Comparison of ENCODE assay signal across 7 cellular contexts in the genomic region with DNA sequence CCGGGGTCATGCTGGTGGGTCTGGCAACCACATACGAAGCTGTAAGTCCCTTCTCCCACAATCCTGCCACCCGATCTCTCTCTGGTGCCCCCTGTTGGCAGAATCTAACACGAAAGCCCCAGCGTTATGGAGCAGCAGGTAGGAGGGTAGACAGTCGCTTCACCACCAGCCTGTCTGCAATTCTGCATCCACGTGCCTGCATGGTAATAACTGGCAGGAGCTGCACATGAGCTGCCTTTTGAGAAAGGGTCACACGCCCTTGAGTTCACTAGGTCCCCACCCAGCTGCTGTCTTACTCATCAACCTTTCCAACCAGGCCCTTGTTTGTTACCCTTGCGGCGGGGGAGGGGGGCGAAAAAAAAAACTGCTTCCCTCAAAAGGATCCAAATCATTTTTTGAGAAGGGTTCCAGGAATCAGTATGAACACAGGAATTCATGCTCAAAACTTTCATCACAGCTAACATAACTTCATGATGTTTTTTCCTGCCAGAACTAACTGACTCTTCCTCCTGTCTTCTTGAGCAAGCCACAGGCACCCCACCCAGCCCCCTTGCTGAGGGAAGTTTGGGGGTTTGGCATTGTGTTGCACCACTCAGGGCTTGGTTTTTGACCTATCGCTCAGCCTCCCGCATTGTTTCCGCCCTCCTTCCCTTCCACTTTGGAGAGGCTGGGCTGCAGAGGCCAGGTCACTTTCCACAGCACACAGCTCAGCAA. TPM values are rescaled to one million over a fixed set of nuclear protein-coding genes. Genes with fewer than 3 reads are reported as not detected.
DNase-seq lines count a peak whose midpoint lies in the region; TF ChIP-seq lines count a peak whose summit lies in the region.

No MANE protein-coding gene starts in this region.

- intact Hi-C loops in activated CD4-positive, alpha-beta memory T cell treated with anti-CD3 and anti-CD28 coated beads for 36 hours (cut with micrococcal nuclease) = no loop called here

- TF ChIP-seq CTCF in GM13977 (IDR thresholded peaks at IDR 0.05; ENCODE audit: extremely low read depth, insufficient read depth, missing control alignments) (peak; percentile 67), LNCAP (IDR thresholded peaks at IDR 0.05) (peak; percentile 39; the same call in 1 of the 2 replicates), nephron (IDR thresholded peaks at IDR 0.05; ENCODE audit: unreplicated experiment in 3 of 3) (peak; percentile 20 to 38 (median 28)), type B pancreatic cell (conservative IDR thresholded peaks at IDR 0.05) (peak; percentile 64)

- in situ Hi-C loops in GM13977 (cut with MboI; ENCODE audit: low pct_unique_long_range_greater_than_20kb, low sequenced_read_pairs, unreplicated experiment) = no loop called here

- no peak overlapping the region for H3K27ac Mint-ChIP-seq in activated CD4-positive, alpha-beta memory T cell treated with anti-CD3 and anti-CD28 coated beads for 36 hours
- H3K27ac Mint-ChIP-seq in nephron (peak overlapping the region; percentile 77 to 98 (median 90)), type B pancreatic cell (no peak overlapping the region)

- CTCF ChIA-PET in activated CD4-positive, alpha-beta memory T cell treated with anti-CD3 and anti-CD28 coated beads for 36 hours (lab: Charles Lee) = interaction anchor here (0.5 to 2.4 kb wide), 15 partner anchors 8 to 1397 kb away, joined by 3 to 21 read pairs (median 4); no protein-coding TSS in a partner anchor

- peaks cover 27% of the 10 kb centered on the region for H3K27me3 Mint-ChIP-seq in activated CD4-positive, alpha-beta memory T cell treated with anti-CD3 and anti-CD28 coated beads for 36 hours
- peaks cover 19% of the 10 kb centered on the region for H3K27me3 Mint-ChIP-seq in nephron (ENCODE audit: low read depth)
- H3K27me3 Mint-ChIP-seq in type B pancreatic cell = peaks cover 12% of the 10 kb centered on the region

- H3K4me1 Mint-ChIP-seq in activated CD4-positive, alpha-beta memory T cell treated with anti-CD3 and anti-CD28 coated beads for 36 hours (ENCODE audit: low read depth) = peaks cover 5% of the 10 kb centered on the region
- H3K4me1 Mint-ChIP-seq in nephron (peaks cover 17% of the 10 kb centered on the region), type B pancreatic cell (ENCODE audit: unreplicated experiment) (peaks cover 5% of the 10 kb centered on the region)

- DNase-seq in GM13977 (ENCODE audit: low spot score) (peak; percentile 50), fibroblast of gingiva (ENCODE audit: low read depth) (peak; percentile 4), type B pancreatic cell (ENCODE audit: extremely low spot score, unreplicated experiment) (no peak), GM19240 (ENCODE audit: insufficient read length, low spot score) (no peak)
- peak; percentile 69 for DNase-seq in activated CD4-positive, alpha-beta memory T cell treated with anti-CD3 and anti-CD28 coated beads for 36 hours

- H3K9me3 Mint-ChIP-seq in activated CD4-positive, alpha-beta memory T cell treated with anti-CD3 and anti-CD28 coated beads for 36 hours = no peaks in the 10 kb centered on the region
- no peaks in the 10 kb centered on the region for H3K9me3 Mint-ChIP-seq in nephron
- no peaks in the 10 kb centered on the region for H3K9me3 Mint-ChIP-seq in type B pancreatic cell

- no peaks in the 10 kb centered on the region for H3K36me3 Mint-ChIP-seq in activated CD4-positive, alpha-beta memory T cell treated with anti-CD3 and anti-CD28 coated beads for 36 hours
- H3K36me3 Mint-ChIP-seq in nephron (ENCODE audit: low read depth) (no peaks in the 10 kb centered on the region), type B pancreatic cell (no peaks in the 10 kb centered on the region)

- no peak overlapping the region for H3K4me3 Mint-ChIP-seq in activated CD4-positive, alpha-beta memory T cell treated with anti-CD3 and anti-CD28 coated beads for 36 hours
- H3K4me3 Mint-ChIP-seq in nephron (no peak overlapping the region), type B pancreatic cell (no peak overlapping the region)

- POLR2A ChIA-PET in activated CD4-positive, alpha-beta memory T cell treated with anti-CD3 and anti-CD28 coated beads for 36 hours (lab: Charles Lee) = no interaction called here

RNA-seq across cellular contexts. Expression of gene TMEM252, which starts 19.6 kb away (rescaled TPM):
- not detected for total RNA-seq in activated CD4-positive, alpha-beta memory T cell treated with anti-CD3 and anti-CD28 coated beads for 36 hours
- 0.67 and 0.80 TPM in 2 replicates for total RNA-seq in type B pancreatic cell (ENCODE audit: low replicate concordance)

Comparison
In these comparisons a context has a peak if more than half of its experiments do, and no peak if none do; other contexts are left out.
1. DNase-seq: peak in GM13977 (single experiment), activated CD4-positive, alpha-beta memory T cell treated with anti-CD3 and anti-CD28 coated beads for 36 hours (single experiment) and fibroblast of gingiva (single experiment); none in type B pancreatic cell (single experiment) and GM19240 (single experiment).
2. H3K27ac Mint-ChIP-seq: peak in nephron (3 of 3); none in activated CD4-positive, alpha-beta memory T cell treated with anti-CD3 and anti-CD28 coated beads for 36 hours (single experiment) and type B pancreatic cell (single experiment).
3. Peak in every context shown above with its lines, with median percentiles within 50 percentile points of each other: CTCF ChIP-seq.